ENCODE assay signal across 14 cellular contexts in genomic region chr4:103718993-103719319, GRCh38. TPM values are rescaled to one million over a fixed set of nuclear protein-coding genes. Genes with fewer than 3 reads are reported as not detected.
DNase-seq lines count a peak whose midpoint lies in the region; ATAC-seq and TF ChIP-seq lines count a peak whose summit lies in the region.
"Had no signal": no experiment of that assay in that cellular context is flagged by ENCODE, and none has a peak within 500 bp of the region (broad histone marks: within the 10 kb centered on the region; RNA-seq: fewer than 3 reads in every experiment).

No MANE protein-coding gene starts in this region.

- peaks cover 30% of the 10 kb centered on the region for H3K27me3 Mint-ChIP-seq in type B pancreatic cell

- no peak overlapping the region for H3K27ac Mint-ChIP-seq in type B pancreatic cell

- H3K27ac ChIP-seq in dorsolateral prefrontal cortex: no peak overlapping the region
- H3K27ac ChIP-seq: prostate gland had no signal

- TF ChIP-seq CTCF in dorsolateral prefrontal cortex (IDR thresholded peaks at IDR 0.05 in 54 of 56, conservative IDR thresholded peaks at IDR 0.05 in 2 of 56; ENCODE audit: low read depth in 1 of 56, partially characterized antibody in 56 of 56): no peak
- no peak for TF ChIP-seq CTCF in type B pancreatic cell (conservative IDR thresholded peaks at IDR 0.05)
- no peak for TF ChIP-seq CTCF in GM20000 (IDR thresholded peaks at IDR 0.05; ENCODE audit: extremely low read depth, missing control alignments)

- intact Hi-C loops in dorsolateral prefrontal cortex (cut with DNase I): no loop called here

- no peaks in the 10 kb centered on the region for H3K9me3 Mint-ChIP-seq in type B pancreatic cell

- peak overlapping the region; percentile 90 for H3K4me3 Mint-ChIP-seq in type B pancreatic cell

- no peaks in the 10 kb centered on the region for H3K36me3 Mint-ChIP-seq in type B pancreatic cell

- H3K27me3 ChIP-seq in dorsolateral prefrontal cortex: peaks cover 0 to 8% (median 0%) of the 10 kb centered on the region in 45 donors

- DNase-seq in NCI-H345 (lab: John Stamatoyannopoulos, UW) (peak; percentile 2), NCI-H345 treated with DMSO at 0.1 percent for 48 hours (lab: John Stamatoyannopoulos, UW; ENCODE audit: unreplicated experiment) (no peak), dorsolateral prefrontal cortex (peak in 2 of 10 donors; percentile 11 to 34), medulla oblongata (ENCODE audit: extremely low spot score) (peak; percentile 4), type B pancreatic cell (ENCODE audit: extremely low spot score, unreplicated experiment) (no peak), GM20000 (ENCODE audit: low spot score) (no peak), middle frontal gyrus (ENCODE audit: extremely low spot score, low spot score) (no peak)
- DNase-seq: activated T-cell treated with anti-CD3 and anti-CD28 coated beads, Interleukin-2, amount 50 U/mL, for 1 hour; aorta; DMS153; erythroblast had no signal

- H3K4me1 Mint-ChIP-seq in type B pancreatic cell (ENCODE audit: unreplicated experiment): no peaks in the 10 kb centered on the region

- ATAC-seq in HG02981 (IDR thresholded peaks at IDR 0.05; ENCODE audit: unreplicated experiment): no peak

- peak overlapping the region in 55 of 59 donors; percentile 19 to 68 (median 52) for H3K4me3 ChIP-seq in dorsolateral prefrontal cortex
- H3K4me3 ChIP-seq: prostate gland had no signal

RNA-seq across cellular contexts. Expression of gene TACR3, which starts 0.8 kb away (rescaled TPM):
- total RNA-seq in dorsolateral prefrontal cortex (1 to 10 TPM in 22 of 120 experiments, under 1 TPM in 96, not detected in 2; 0.14 to 2.5 (median 0.60) TPM), type B pancreatic cell (ENCODE audit: low replicate concordance) (0.55 and 0.72 TPM in 2 replicates)
- total RNA-seq: aorta, prostate gland, SK-MEL-5 had no signal

Comparison
In these comparisons a context has a peak if more than half of its experiments do, and no peak if none do; other contexts are left out.
1. DNase-seq: peak in NCI-H345 (single experiment) and medulla oblongata (single experiment); none in NCI-H345 treated with DMSO at 0.1 percent for 48 hours (single experiment), type B pancreatic cell (single experiment), GM20000 (single experiment) and middle frontal gyrus (single experiment).